Comparison of ENCODE assay signal across 15 cellular contexts in the genomic region with DNA sequence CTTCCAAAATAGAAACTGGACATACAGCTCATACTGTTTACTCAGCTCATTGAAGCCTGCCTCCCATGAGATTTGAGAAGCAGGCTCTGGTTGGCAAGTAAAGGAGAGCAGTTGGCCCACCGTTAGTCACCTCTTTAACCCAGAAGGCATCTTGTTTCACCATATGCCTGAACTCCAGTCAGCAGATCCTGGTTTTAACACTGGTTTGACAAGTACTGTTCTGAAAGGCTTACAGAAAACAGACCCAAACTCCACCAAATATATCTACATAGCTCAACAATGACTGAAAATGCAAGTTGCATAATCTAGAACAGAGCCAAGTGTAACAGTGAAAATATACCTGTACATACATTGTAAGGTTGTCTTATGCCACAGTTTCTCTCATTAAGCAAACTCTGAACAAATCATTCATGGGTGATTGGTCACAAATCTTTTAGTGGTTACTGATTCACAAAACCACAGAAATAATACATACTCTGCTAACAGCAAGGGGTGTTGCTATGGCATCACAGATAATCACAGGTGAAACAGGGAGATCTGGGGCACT.
A peak's percentile ranks its signal among the peaks of the same experiment; 100 is the strongest.
DNase-seq lines count a peak whose midpoint lies in the region; ATAC-seq and TF ChIP-seq lines count a peak whose summit lies in the region.
"Had no signal": no experiment of that assay in that cellular context is flagged by ENCODE, and none has a peak within 500 bp of the region (broad histone marks: within the 10 kb centered on the region; RNA-seq: fewer than 3 reads in every experiment).

No MANE protein-coding gene starts in this region.

- no peaks in the 10 kb centered on the region for H3K9me3 ChIP-seq in mesenchymal stem cell (ENCODE audit: control insufficient read depth, low read length)

- H3K4me3 ChIP-seq in astrocyte of the spinal cord (ENCODE audit: low read depth, low read length), result no peak overlapping the region
- peak overlapping the region in 1 of 2 experiments; percentile 3 for H3K4me3 ChIP-seq in mesenchymal stem cell (ENCODE audit: insufficient read depth in 1 of 2, low read depth in 1 of 2, low read length in 2 of 2)
- H3K4me3 ChIP-seq in lower leg skin (ENCODE audit: low read depth, poor library complexity, severe bottlenecking), result no peak overlapping the region

- H2BK120ac ChIP-seq in mesenchymal stem cell (ENCODE audit: low read depth, low read length), result no peak overlapping the region

- TF ChIP-seq CTCF in astrocyte of the spinal cord (IDR thresholded peaks at IDR 0.05; ENCODE audit: low read depth, low read length) (no peak), lower leg skin (IDR thresholded peaks at IDR 0.05) (no peak)

- H3K4ac ChIP-seq in mesenchymal stem cell (ENCODE audit: low read depth in 1 of 2, low read length in 2 of 2), result no peak overlapping the region

- H3K4me2 ChIP-seq in mesenchymal stem cell (ENCODE audit: low read length, poor library complexity, severe bottlenecking), result no peak overlapping the region

- no peaks in the 10 kb centered on the region for H3K27me3 ChIP-seq in mesenchymal stem cell (ENCODE audit: control insufficient read depth in 1 of 2, insufficient read depth in 1 of 2, low read length in 2 of 2)

- H3K18ac ChIP-seq in mesenchymal stem cell (ENCODE audit: low read depth in 1 of 2, low read length in 2 of 2), result no peak overlapping the region

- H4K91ac ChIP-seq in mesenchymal stem cell (ENCODE audit: low read length), result no peak overlapping the region

- no peak for TF ChIP-seq POLR2A in lower leg skin (IDR thresholded peaks at IDR 0.05)

- H3K79me1 ChIP-seq in mesenchymal stem cell (replicated peaks; ENCODE audit: low read length, poor library complexity, severe bottlenecking), result peaks cover 10% of the 10 kb centered on the region

- peak overlapping the region; percentile 78 for H3K27ac ChIP-seq in mesenchymal stem cell (ENCODE audit: low read length, poor library complexity, severe bottlenecking)
- H3K27ac ChIP-seq: HL-60 had no signal

- H2BK15ac ChIP-seq in mesenchymal stem cell (ENCODE audit: low read depth, poor library complexity, severe bottlenecking), result no peak overlapping the region

- no peak overlapping the region for H3K23ac ChIP-seq in mesenchymal stem cell (ENCODE audit: low read length in 2 of 2)

- no peak overlapping the region for H2AK5ac ChIP-seq in mesenchymal stem cell (ENCODE audit: low read length, severe bottlenecking)

- H3K36me3 ChIP-seq in mesenchymal stem cell (ENCODE audit: control insufficient read depth in 1 of 2, insufficient read depth in 2 of 2, low read depth in 1 of 2, low read length in 2 of 2), result peaks cover 0 to 10% of the 10 kb centered on the region in 2 experiments

- no peak overlapping the region for H2BK5ac ChIP-seq in mesenchymal stem cell (ENCODE audit: low read depth, low read length, poor library complexity, severe bottlenecking)

- H2BK12ac ChIP-seq in mesenchymal stem cell (ENCODE audit: low read length in 2 of 2), result no peak overlapping the region

- no peak overlapping the region for H4K8ac ChIP-seq in mesenchymal stem cell (ENCODE audit: low read length)

- DNase-seq in DMS153 treated with DMSO at 0.1 percent for 48 hours (lab: John Stamatoyannopoulos, UW; ENCODE audit: unreplicated experiment) (peak; percentile 30), NCI-H1092 (lab: John Stamatoyannopoulos, UW) (peak; percentile 24), astrocyte of the spinal cord (ENCODE audit: low read depth, low spot score) (peak; percentile 94), mesenchymal stem cell (peak; percentile 53), NCI-H2081 treated with DMSO at 0.1 percent for 48 hours (lab: John Stamatoyannopoulos, UW) (no peak), lower leg skin (ENCODE audit: low spot score in 2 of 2) (no peak), GM19240 (ENCODE audit: insufficient read length, low spot score) (no peak)
- DNase-seq: activated CD4-positive, alpha-beta T cell treated with anti-CD3 and anti-CD28 coated beads, Interleukin-2, amount 50 U/mL, for 1 hour; activated naive CD8-positive, alpha-beta T cell treated with anti-CD3 and anti-CD28 coated beads, Interleukin-2, amount 10 ng/mL, durations not matched to agents 7 days and 5 days; DND-41; NCI-H146; stimulated activated naive CD8-positive, alpha-beta T cell treated with anti-CD3 and anti-CD28 coated beads, Interleukin-15, Interleukin-2, amounts not matched to agents 100 U/mL and 50 U/mL, for 24 hours had no signal

- H3K4me1 ChIP-seq in mesenchymal stem cell (ENCODE audit: control insufficient read depth, insufficient read depth, low read depth, low read length), result peaks cover 4% of the 10 kb centered on the region

- intact Hi-C loops in lower leg skin (cut with DNase I; ENCODE audit: low total_unique reads), result no loop called here

- H2AFZ ChIP-seq in mesenchymal stem cell (ENCODE audit: low read depth, low read length), result no peak overlapping the region

- H3K9ac ChIP-seq in mesenchymal stem cell (ENCODE audit: low read length), result peak overlapping the region; percentile 61

- in situ Hi-C loops in astrocyte of the spinal cord (cut with HindIII; ENCODE audit: low sequenced_read_pairs), result no loop called here

- no peak for ATAC-seq in HG02840 (IDR thresholded peaks at IDR 0.05; ENCODE audit: low FRiP score, unreplicated experiment)
- ATAC-seq: HCT116; stimulated activated naive CD8-positive, alpha-beta T cell treated with anti-CD3 and anti-CD28 coated beads, Interleukin-15, Interleukin-2, amounts not matched to agents 100 U/mL and 50 U/mL, for 24 hours had no signal

- WGBS in mesenchymal stem cell, result 46% methylated on average over 1 of the region's 1 CpG
- WGBS in lower leg skin, 2 donors, result 42 to 58% methylated on average over 1 of the region's 1 CpG

- no peak overlapping the region for H3K14ac ChIP-seq in mesenchymal stem cell (ENCODE audit: low read length in 2 of 2)

Comparison
In these comparisons a context has a peak if more than half of its experiments do, and no peak if none do; other contexts are left out.
1. DNase-seq: peak in DMS153 treated with DMSO at 0.1 percent for 48 hours (single experiment), NCI-H1092 (single experiment), astrocyte of the spinal cord (single experiment) and mesenchymal stem cell (single experiment); none in NCI-H2081 treated with DMSO at 0.1 percent for 48 hours (single experiment), lower leg skin (0 of 2) and GM19240 (single experiment).